In the genomic region with DNA sequence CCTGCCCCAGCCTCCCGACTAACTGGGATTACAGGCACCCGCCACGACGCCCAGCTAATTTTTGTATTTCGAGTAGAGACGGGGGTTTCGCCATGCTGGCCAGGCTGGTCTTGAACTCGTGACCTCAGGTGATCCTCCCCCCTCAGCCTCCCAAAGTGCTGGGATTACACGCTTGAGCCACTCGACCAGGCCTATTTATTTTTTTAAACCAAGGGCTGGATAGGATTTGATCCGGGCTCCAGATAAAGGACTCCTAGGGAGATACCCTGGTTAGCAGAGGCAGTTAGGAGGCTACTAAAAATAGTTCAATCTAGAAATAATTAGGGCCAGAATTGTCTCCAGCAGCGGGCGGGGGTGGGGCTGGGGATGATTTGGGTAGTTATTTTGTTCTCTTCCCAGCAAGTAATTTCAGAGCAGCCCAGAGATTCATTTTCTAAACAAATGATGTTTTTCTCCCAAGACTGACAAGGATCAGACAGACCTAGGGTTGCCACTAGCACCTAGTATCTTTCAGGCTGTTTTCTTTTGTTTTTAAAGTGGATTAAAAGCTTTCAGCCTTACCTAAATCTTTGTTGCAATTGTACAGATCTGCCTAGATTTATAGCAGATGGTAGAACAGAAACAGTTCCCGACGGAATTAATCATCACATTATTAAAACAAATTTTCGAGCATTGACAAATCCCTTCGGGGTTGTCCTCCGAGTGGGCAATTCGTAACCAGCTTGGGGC, we compare ENCODE assay signal across 8 cellular contexts. TPM values are rescaled to one million over a fixed set of nuclear protein-coding genes. Genes with fewer than 3 reads are reported as not detected.
DNase-seq lines count a peak whose midpoint lies in the region; ATAC-seq, FAIRE-seq and TF ChIP-seq lines count a peak whose summit lies in the region.

No MANE protein-coding gene starts in this region.

- no peak overlapping the region for H2BK12ac ChIP-seq in trophoblast cell (ENCODE audit: low read length)

- H2BK120ac ChIP-seq in trophoblast cell (ENCODE audit: insufficient read depth, low read length, poor library complexity), result no peak overlapping the region

- H3K4me1 ChIP-seq in PC-3 (ENCODE audit: insufficient read depth, low read length), result peaks cover 15% of the 10 kb centered on the region
- H3K4me1 ChIP-seq in trophoblast cell (ENCODE audit: control insufficient read depth in 1 of 2, insufficient read depth in 2 of 2, low read length in 2 of 2), result no peaks in the 10 kb centered on the region

- H3K9me3 ChIP-seq in PC-3 (ENCODE audit: low read length) (no peaks in the 10 kb centered on the region), trophoblast cell (ENCODE audit: insufficient read depth, low read depth, low read length) (no peaks in the 10 kb centered on the region)

- H4K20me1 ChIP-seq in PC-3 (ENCODE audit: low read length), result no peaks in the 10 kb centered on the region

- no peak overlapping the region for H3K18ac ChIP-seq in trophoblast cell (ENCODE audit: low read length)

- no peak overlapping the region for H4K8ac ChIP-seq in trophoblast cell (ENCODE audit: low read depth, low read length)

- H3K9ac ChIP-seq in PC-3 (ENCODE audit: low read length) (peak overlapping the region; percentile 92), trophoblast cell (ENCODE audit: low read length) (peak overlapping the region; percentile 12)

- no peak overlapping the region for H4K12ac ChIP-seq in trophoblast cell (ENCODE audit: low read depth, low read length)

- H3K79me2 ChIP-seq in PC-3 (ENCODE audit: low read length) (peaks cover 42% of the 10 kb centered on the region), trophoblast cell (ENCODE audit: control insufficient read depth, insufficient read depth, low read length, poor library complexity) (peaks cover 6% of the 10 kb centered on the region)

- no peak overlapping the region for H4K91ac ChIP-seq in trophoblast cell (ENCODE audit: low read depth, low read length)

- ATAC-seq in PC-3, result no peak; the same call in 1 of the 2 replicates

- H3K36me3 ChIP-seq in PC-3 (ENCODE audit: low read depth, low read length), result peaks cover 5% of the 10 kb centered on the region; the same call in 1 of the 2 replicates
- no peaks in the 10 kb centered on the region for H3K36me3 ChIP-seq in trophoblast cell (ENCODE audit: control insufficient read depth in 1 of 2, insufficient read depth in 2 of 2, low read length in 2 of 2)

- TF ChIP-seq CTCF in GM12864 (IDR thresholded peaks at IDR 0.05; ENCODE audit: low read depth, low read length, missing control alignments) (no peak), PC-3 (conservative IDR thresholded peaks at IDR 0.05; ENCODE audit: low read depth, low read length) (no peak), epithelial cell of proximal tubule (conservative IDR thresholded peaks at IDR 0.05; ENCODE audit: low read depth, low read length) (no peak)

- no peaks in the 10 kb centered on the region for H3F3A ChIP-seq in PC-3 (ENCODE audit: low read length, unreplicated experiment)

- DNase-seq in GM12864 (ENCODE audit: low read depth) (no peak), PC-3 (no peak), epithelial cell of proximal tubule (ENCODE audit: low read depth) (no peak), trophoblast cell (peak in 1 of 2 donors; percentile 40), GF-D8 (lab: John Stamatoyannopoulos, UW) (no peak), ureter (ENCODE audit: low spot score) (no peak), GM19239 (ENCODE audit: insufficient read length, low spot score) (no peak), NCI-H1105 treated with DMSO at 0.1 percent for 48 hours (lab: John Stamatoyannopoulos, UW) (no peak)

- TSS peak; percentile 98 for BruUV-seq in PC-3 (replicated peaks; lab: Mats Ljungman, UMichigan)

- POLR2A ChIA-PET in PC-3 (lab: Charles Lee; ENCODE audit: unreplicated experiment), result no interaction called here

- H3K27ac ChIP-seq in PC-3 (ENCODE audit: low read length) (peak overlapping the region; percentile 74), trophoblast cell (ENCODE audit: low read depth, low read length) (peak overlapping the region; percentile 66)

- H3K4me2 ChIP-seq in PC-3 (ENCODE audit: low read length) (peak overlapping the region; percentile 82), trophoblast cell (ENCODE audit: low read length) (peak overlapping the region; percentile 77)

- peak overlapping the region; percentile 96 for H3K4me3 ChIP-seq in GM12864 (ENCODE audit: low read depth, low read length)
- H3K4me3 ChIP-seq in PC-3 (ENCODE audit: low read length), result peak overlapping the region; percentile 91
- peak overlapping the region; percentile 89 for H3K4me3 ChIP-seq in epithelial cell of proximal tubule (ENCODE audit: low read depth, low read length)
- no peak overlapping the region for H3K4me3 ChIP-seq in trophoblast cell (ENCODE audit: low read depth, low read length)

- no peak overlapping the region for H3K23ac ChIP-seq in trophoblast cell (ENCODE audit: low read length)

- CTCF ChIA-PET in PC-3 (lab: Charles Lee), result no interaction called here

- WGBS in trophoblast cell (ENCODE audit: extremely low coverage, insufficient coverage, insufficient read length), result no CpG with 5 or more reads among the region's 19 CpGs

- peak overlapping the region; percentile 87 for H2AFZ ChIP-seq in PC-3 (ENCODE audit: low read length)
- H2AFZ ChIP-seq in trophoblast cell (ENCODE audit: insufficient read depth, low read length, poor library complexity), result no peak overlapping the region

- H3K9me2 ChIP-seq in PC-3 (replicated peaks; ENCODE audit: low read length), result no peaks in the 10 kb centered on the region

- H3K27me3 ChIP-seq in PC-3 (ENCODE audit: low read length) (no peaks in the 10 kb centered on the region), trophoblast cell (ENCODE audit: insufficient read depth, low read length) (no peaks in the 10 kb centered on the region)

- intact Hi-C loops in PC-3 (cut with micrococcal nuclease), result loop anchor here (5.0 kb wide), 2 partner anchors 154 to 259 kb away; no protein-coding TSS in a partner anchor

- H3K14ac ChIP-seq in trophoblast cell (ENCODE audit: low read length), result no peak overlapping the region

- no peak for FAIRE-seq in GM19239 (lab: Jason Lieb, UNC)

- no peak overlapping the region for H2AK5ac ChIP-seq in trophoblast cell (ENCODE audit: low read length)

- H3K79me1 ChIP-seq in trophoblast cell (ENCODE audit: low read length), result peaks cover 9% of the 10 kb centered on the region

- H3K4ac ChIP-seq in trophoblast cell (ENCODE audit: low read depth, low read length), result no peak overlapping the region

- H2BK5ac ChIP-seq in trophoblast cell (ENCODE audit: low read depth, low read length, poor library complexity), result no peak overlapping the region

RNA-seq across cellular contexts. Expression of a gene that starts 0.9 kb away (rescaled TPM):
- 18.4 and 20.3 TPM in 2 replicates for total RNA-seq in PC-3 (2014; rRNA removed)
- total RNA-seq in epithelial cell of proximal tubule, result 37.3 and 43.1 TPM in 2 replicates
- 24.5 and 26.8 TPM in 2 replicates for polyA plus RNA-seq in trophoblast cell (2013)
- 30.2 TPM for total RNA-seq in ureter
